Comparison of ENCODE assay signal across 20 cellular contexts in genomic region chr1:17030186-17030585, GRCh38. TPM values are rescaled to one million over a fixed set of nuclear protein-coding genes. Genes with fewer than 3 reads are reported as not detected.
"Had no signal": no experiment of that assay in that cellular context is flagged by ENCODE, and none has a peak within 500 bp of the region (broad histone marks: within the 10 kb centered on the region; RNA-seq: fewer than 3 reads in every experiment).

No MANE protein-coding gene starts in this region.

- DNase-seq: activated CD4-positive, alpha-beta T cell treated with anti-CD3 and anti-CD28 coated beads, Interleukin-2, amount 10 ng/mL, durations not matched to agents 24 days and 14 days; dermis blood vessel endothelial cell; effector memory CD4-positive, alpha-beta T cell; foreskin fibroblast; hippocampal formation; left cardiac atrium; midbrain; nephron progenitor cell; nucleus accumbens; spleen; stimulated activated naive CD4-positive, alpha-beta T cell; T-cell; T1000; thyroid gland had no signal

- H3K27me3 ChIP-seq: cardiac muscle cell, spleen, thyroid gland had no signal

- H3K4me3 ChIP-seq: cardiac muscle cell, spleen, thyroid gland had no signal

- H3K9me3 Mint-ChIP-seq: activated CD4-positive, alpha-beta T cell treated with anti-CD3 and anti-CD28 coated beads, Interleukin-2, amount 10 ng/mL, durations not matched to agents 24 days and 14 days; activated T-helper 1 cell treated with anti-CD3 and anti-CD28 coated beads, Interleukin-12 subunit alpha, Interleukin-12 subunit beta, Interleukin-2, Interleukin-4 antibody, amounts not matched to agents 30 ng/mL and 10 ng/mL and 1 ng/mL, durations not matched to agents 14 hours and 24 hours and 36 hours; nephron progenitor cell; T-cell had no signal

- H3K4me1 Mint-ChIP-seq: nephron progenitor cell had no signal

- H3K27me3 Mint-ChIP-seq: activated CD4-positive, alpha-beta T cell treated with anti-CD3 and anti-CD28 coated beads, Interleukin-2, amount 10 ng/mL, durations not matched to agents 24 days and 14 days; activated naive CD8-positive, alpha-beta T cell; T-cell had no signal

- H3K4me3 Mint-ChIP-seq: activated CD4-positive, alpha-beta T cell treated with anti-CD3 and anti-CD28 coated beads, Interleukin-2, amount 10 ng/mL, durations not matched to agents 24 days and 14 days; activated naive CD8-positive, alpha-beta T cell; activated T-helper 1 cell treated with anti-CD3 and anti-CD28 coated beads, Interleukin-12 subunit alpha, Interleukin-12 subunit beta, Interleukin-2, Interleukin-4 antibody, amounts not matched to agents 30 ng/mL and 10 ng/mL and 1 ng/mL, durations not matched to agents 14 hours and 24 hours and 36 hours; nephron progenitor cell; T-cell had no signal

- H3K9me3 ChIP-seq: spleen, thyroid gland had no signal

- H3K27ac ChIP-seq: cardiac muscle cell, epithelial cell of prostate, spleen, thyroid gland had no signal

- ATAC-seq: left cardiac atrium, T-cell had no signal

- FAIRE-seq: islet of Langerhans had no signal

- H3K27ac Mint-ChIP-seq: activated CD4-positive, alpha-beta T cell treated with anti-CD3 and anti-CD28 coated beads, Interleukin-2, amount 10 ng/mL, durations not matched to agents 24 days and 14 days; activated naive CD8-positive, alpha-beta T cell; activated T-helper 1 cell treated with anti-CD3 and anti-CD28 coated beads, Interleukin-12 subunit alpha, Interleukin-12 subunit beta, Interleukin-2, Interleukin-4 antibody, amounts not matched to agents 30 ng/mL and 10 ng/mL and 1 ng/mL, durations not matched to agents 14 hours and 24 hours and 36 hours; nephron progenitor cell; T-cell had no signal

RNA-seq across cellular contexts. Expression of gene MFAP2, which starts 49.8 kb away (rescaled TPM):
- total RNA-seq: activated CD4-positive, alpha-beta T cell treated with anti-CD3 and anti-CD28 coated beads, Interleukin-2, amount 10 ng/mL, durations not matched to agents 24 days and 14 days; activated CD8-positive, alpha-beta memory T cell treated with anti-CD3 and anti-CD28 coated beads for 36 hours; activated T-helper 1 cell treated with anti-CD3 and anti-CD28 coated beads, Interleukin-12 subunit alpha, Interleukin-12 subunit beta, Interleukin-2, Interleukin-4 antibody, amounts not matched to agents 30 ng/mL and 10 ng/mL and 1 ng/mL, durations not matched to agents 14 hours and 24 hours and 36 hours; T-cell had no signal
